Comparison of ENCODE assay signal across 1 cellular context in genomic region chr15:100768501-100768931, GRCh38.
TF ChIP-seq lines count a peak whose summit lies in the region.

No MANE protein-coding gene starts in this region.

TF ChIP-seq in H1, 55 proteins besides CTCF, POLR2A, EP300 and RAD21:
- TF ChIP-seq GTF2F1 (IDR thresholded peaks at IDR 0.05; ENCODE audit: borderline replicate concordance, low read depth, low read length): no peak
- TF ChIP-seq GABPA (IDR thresholded peaks at IDR 0.05; ENCODE audit: borderline replicate concordance, insufficient read depth, low read length): no peak
- no peak for TF ChIP-seq PHF8 (conservative IDR thresholded peaks at IDR 0.05; ENCODE audit: low read depth, low read length)
- TF ChIP-seq TCF12 (IDR thresholded peaks at IDR 0.05; ENCODE audit: low read depth, low read length): no peak
- TF ChIP-seq BCL11A (IDR thresholded peaks at IDR 0.05; ENCODE audit: low read depth in 2 of 2, low read length in 2 of 2): no peak
- TF ChIP-seq KDM4A (IDR thresholded peaks at IDR 0.05; ENCODE audit: low read depth, low read length, severe bottlenecking): no peak
- no peak for TF ChIP-seq MAFK (IDR thresholded peaks at IDR 0.05; ENCODE audit: low read depth, low read length)
- no peak for TF ChIP-seq EGR1 (IDR thresholded peaks at IDR 0.05; ENCODE audit: borderline replicate concordance, low read depth, low read length)
- no peak for TF ChIP-seq CTBP2 (IDR thresholded peaks at IDR 0.05; ENCODE audit: borderline replicate concordance, insufficient read depth, insufficient read length, low read length)
- TF ChIP-seq TBP (IDR thresholded peaks at IDR 0.05; ENCODE audit: low read depth, low read length): no peak
- TF ChIP-seq CBX8 (IDR thresholded peaks at IDR 0.05; ENCODE audit: borderline replicate concordance, low read depth, low read length): no peak
- TF ChIP-seq FOSL1 (IDR thresholded peaks at IDR 0.05; ENCODE audit: insufficient read depth, low read depth, low read length): no peak
- no peak for TF ChIP-seq KDM5A (IDR thresholded peaks at IDR 0.05; ENCODE audit: low read length)
- no peak for TF ChIP-seq SAP30 (IDR thresholded peaks at IDR 0.05; ENCODE audit: insufficient read depth, insufficient replicate concordance, low read length)
- TF ChIP-seq TAF7 (optimal IDR thresholded peaks at IDR 0.05; ENCODE audit: borderline replicate concordance, low read depth, low read length): no peak
- TF ChIP-seq CHD7 (IDR thresholded peaks at IDR 0.05; ENCODE audit: insufficient replicate concordance, low read length): no peak
- TF ChIP-seq HDAC2 (IDR thresholded peaks at IDR 0.05; ENCODE audit: borderline replicate concordance in 1 of 2, low read depth in 2 of 2, low read length in 2 of 2): no peak
